ENCODE assay signal across 23 cellular contexts in genomic region chr3:138093721-138094120, GRCh38. TPM values are rescaled to one million over a fixed set of nuclear protein-coding genes. Genes with fewer than 3 reads are reported as not detected.
DNase-seq lines count a peak whose midpoint lies in the region; ATAC-seq, FAIRE-seq and TF ChIP-seq lines count a peak whose summit lies in the region.
"Had no signal": no experiment of that assay in that cellular context is flagged by ENCODE, and none has a peak within 500 bp of the region (broad histone marks: within the 10 kb centered on the region; RNA-seq: fewer than 3 reads in every experiment).

No MANE protein-coding gene starts in this region.

- H3K79me2 ChIP-seq in astrocyte (ENCODE audit: insufficient read depth, low read length): no peaks in the 10 kb centered on the region

- H3K27me3 Mint-ChIP-seq in astrocyte (ENCODE audit: low read depth, unreplicated experiment): no peaks in the 10 kb centered on the region

- H3K9ac ChIP-seq in astrocyte (ENCODE audit: low read length): no peak overlapping the region
- H3K9ac ChIP-seq: BLaER1, GM23248 had no signal

- TF ChIP-seq CTCF in astrocyte (IDR thresholded peaks at IDR 0.05; ENCODE audit: insufficient read depth, low read depth, low read length) (no peak), choroid plexus epithelial cell (conservative IDR thresholded peaks at IDR 0.05; ENCODE audit: low read depth, low read length) (no peak)

- H3K4me3 ChIP-seq in astrocyte (ENCODE audit: insufficient read depth, low read depth, low read length): no peak overlapping the region
- no peak overlapping the region for H3K4me3 ChIP-seq in choroid plexus epithelial cell (ENCODE audit: low read depth, low read length)
- H3K4me3 ChIP-seq: BLaER1, GM23248 had no signal

- no peak overlapping the region for H3K27ac ChIP-seq in astrocyte (ENCODE audit: low read depth, low read length)
- H3K27ac ChIP-seq: BLaER1, C4-2B, GM23248 had no signal

- no peak overlapping the region for H3K4me2 ChIP-seq in astrocyte (ENCODE audit: low read length)
- H3K4me2 ChIP-seq: BLaER1 had no signal

- intact Hi-C loops in posterior vena cava (cut with DNase I): loop anchor here in 1 of 2 donors (10.0 kb wide), 1 partner anchor 1261 kb away; no protein-coding TSS in a partner anchor

- H4K20me1 ChIP-seq in astrocyte (ENCODE audit: insufficient read depth, low read length): peaks cover 4% of the 10 kb centered on the region
- H4K20me1 ChIP-seq: BLaER1 had no signal

- H3K36me3 ChIP-seq in astrocyte (ENCODE audit: insufficient read depth, low read length): peaks cover 20% of the 10 kb centered on the region
- H3K36me3 ChIP-seq: BLaER1 had no signal

- peaks cover 23% of the 10 kb centered on the region for H3K36me3 Mint-ChIP-seq in astrocyte (ENCODE audit: low read depth, unreplicated experiment)
- H3K36me3 Mint-ChIP-seq in activated naive CD4-positive, alpha-beta T cell treated with anti-CD3 and anti-CD28 coated beads, Interleukin-2, amount 50 U/mL, for 72 hours: no peaks in the 10 kb centered on the region
- H3K36me3 Mint-ChIP-seq: CD4-positive, CD25-positive, alpha-beta regulatory T cell; CD8-positive, alpha-beta T cell had no signal

- H3K4me1 Mint-ChIP-seq in astrocyte (ENCODE audit: low read depth, unreplicated experiment): peaks cover 7% of the 10 kb centered on the region
- H3K4me1 Mint-ChIP-seq: B cell; CD4-positive, CD25-positive, alpha-beta regulatory T cell had no signal

- no peak overlapping the region for H3K4me3 Mint-ChIP-seq in astrocyte (ENCODE audit: unreplicated experiment)
- H3K4me3 Mint-ChIP-seq: B cell; CD4-positive, CD25-positive, alpha-beta regulatory T cell; CD8-positive, alpha-beta T cell had no signal

- peaks cover 7% of the 10 kb centered on the region for H3K4me1 ChIP-seq in astrocyte (ENCODE audit: insufficient read depth, low read length)
- H3K4me1 ChIP-seq: BLaER1, Caco-2 had no signal

- ATAC-seq in activated naive CD4-positive, alpha-beta T cell treated with anti-CD3 and anti-CD28 coated beads, Interleukin-2, amount 50 U/mL, for 72 hours: no peak
- ATAC-seq: CD8-positive, alpha-beta T cell had no signal

- peaks cover 4% of the 10 kb centered on the region for H3K9me3 ChIP-seq in astrocyte (ENCODE audit: insufficient read depth, low read depth, low read length)
- H3K9me3 ChIP-seq: Caco-2 had no signal

- no peaks in the 10 kb centered on the region for H3K27me3 ChIP-seq in astrocyte (ENCODE audit: insufficient read depth, low read length)
- H3K27me3 ChIP-seq: BLaER1 had no signal

- H3K27ac Mint-ChIP-seq in astrocyte (ENCODE audit: unreplicated experiment): no peak overlapping the region
- H3K27ac Mint-ChIP-seq in activated naive CD4-positive, alpha-beta T cell treated with anti-CD3 and anti-CD28 coated beads, Interleukin-2, amount 50 U/mL, for 72 hours: no peak overlapping the region
- H3K27ac Mint-ChIP-seq: B cell; CD4-positive, CD25-positive, alpha-beta regulatory T cell; CD8-positive, alpha-beta T cell had no signal

- no peak overlapping the region for H2AFZ ChIP-seq in astrocyte (ENCODE audit: low read depth, low read length)
- H2AFZ ChIP-seq: GM23248 had no signal

- peaks cover 7% of the 10 kb centered on the region for H3K9me3 Mint-ChIP-seq in astrocyte (ENCODE audit: unreplicated experiment)
- no peaks in the 10 kb centered on the region for H3K9me3 Mint-ChIP-seq in activated naive CD4-positive, alpha-beta T cell treated with anti-CD3 and anti-CD28 coated beads, Interleukin-2, amount 50 U/mL, for 72 hours
- H3K9me3 Mint-ChIP-seq: CD8-positive, alpha-beta T cell had no signal

- peak; percentile 62 for FAIRE-seq in astrocyte (lab: Jason Lieb, UNC)
- FAIRE-seq: G401.6, GM12892, GM19239, H1 had no signal

- peak; percentile 58 for DNase-seq in astrocyte (ENCODE audit: low read depth)
- DNase-seq in choroid plexus epithelial cell (ENCODE audit: low read depth): peak; percentile 41
- DNase-seq in iris pigment epithelial cell (ENCODE audit: low read depth): peak; percentile 31
- no peak for DNase-seq in RKO (ENCODE audit: low spot score)
- DNase-seq in activated naive CD4-positive, alpha-beta T cell treated with anti-CD3 and anti-CD28 coated beads, Interleukin-2, amount 50 U/mL, for 72 hours (ENCODE audit: low spot score in 2 of 2): no peak
- DNase-seq in posterior vena cava (ENCODE audit: low spot score): no peak
- DNase-seq: Caco-2; CD4-positive, CD25-positive, alpha-beta regulatory T cell; CD8-positive, alpha-beta T cell; DMS153; DND-41; GM23248; H7; HCEC 1CT had no signal

RNA-seq across cellular contexts. Expression of gene DZIP1L, which starts 21.7 kb away (rescaled TPM):
- total RNA-seq in astrocyte (19.0 and 19.8 TPM in 2 replicates), posterior vena cava (10 to 100 TPM; 10.9 to 15.5 TPM)
- total RNA-seq in activated naive CD4-positive, alpha-beta T cell treated with anti-CD3 and anti-CD28 coated beads, Interleukin-2, amount 50 U/mL, for 72 hours: not detected
- total RNA-seq: B cell; CD4-positive, CD25-positive, alpha-beta regulatory T cell; CD8-positive, alpha-beta T cell had no signal

RNA-seq across cellular contexts. Expression of gene A4GNT, which starts 38.5 kb away (rescaled TPM):
- total RNA-seq in astrocyte (not detected in 2 replicates), posterior vena cava (not detected)
- not detected for total RNA-seq in activated naive CD4-positive, alpha-beta T cell treated with anti-CD3 and anti-CD28 coated beads, Interleukin-2, amount 50 U/mL, for 72 hours
- total RNA-seq: A172; A673; B cell; Caco-2; CD4-positive, CD25-positive, alpha-beta regulatory T cell; CD8-positive, alpha-beta T cell; GM23248; H1; H7 had no signal

Comparison
In these comparisons a context has a peak if more than half of its experiments do, and no peak if none do; other contexts are left out.
1. DNase-seq: peak in astrocyte (single experiment), choroid plexus epithelial cell (single experiment) and iris pigment epithelial cell (single experiment); none in RKO (single experiment), activated naive CD4-positive, alpha-beta T cell treated with anti-CD3 and anti-CD28 coated beads, Interleukin-2, amount 50 U/mL, for 72 hours (0 of 2) and posterior vena cava (single experiment).
2. RNA of gene DZIP1L, which starts 21.7 kb away (total RNA-seq): 19.0 to 19.8 TPM in astrocyte and 10.9 to 15.5 TPM in posterior vena cava; not detected in activated naive CD4-positive, alpha-beta T cell treated with anti-CD3 and anti-CD28 coated beads, Interleukin-2, amount 50 U/mL, for 72 hours; every median in the first group is over 10 times any median in the second.